ENCODE assay signal across 1 cellular context in genomic region chr17:66459811-66460270, GRCh38.
TF ChIP-seq lines count a peak whose summit lies in the region.

No MANE protein-coding gene starts in this region.

TF ChIP-seq in HepG2, 621 proteins besides CTCF, POLR2A, EP300 and RAD21 (continued from another document and continues in another):
- TF ChIP-seq SAFB2 (CRISPR knock-in tag; IDR thresholded peaks at IDR 0.05; ENCODE audit: borderline replicate concordance, low read depth) (no peak), GATA4 (IDR thresholded peaks at IDR 0.05; ENCODE audit: borderline replicate concordance, low read depth) (peak; percentile 14; the same call in 1 of the 2 replicates), RFXANK (CRISPR knock-in tag; IDR thresholded peaks at IDR 0.05) (0 out of 2 replicates have a peak, but pooled peaks have one; percentile 40), SP2 (CRISPR knock-in tag; IDR thresholded peaks at IDR 0.05) (no peak), ZNF574 (CRISPR knock-in tag; IDR thresholded peaks at IDR 0.05) (no peak; the same call in 1 of the 2 replicates), TCF12 (IDR thresholded peaks at IDR 0.05) (no peak), TCF12 (CRISPR knock-in tag; IDR thresholded peaks at IDR 0.05) (0 out of 2 replicates have a peak, but pooled peaks have one; percentile 51), THAP7 (CRISPR knock-in tag; IDR thresholded peaks at IDR 0.05) (no peak), SYNCRIP (IDR thresholded peaks at IDR 0.05; ENCODE audit: insufficient read depth, low read depth, low read length) (no peak), SMAD9 (CRISPR knock-in tag; IDR thresholded peaks at IDR 0.05) (no peak), ZNF652 (CRISPR knock-in tag; IDR thresholded peaks at IDR 0.05; ENCODE audit: borderline replicate concordance, low read depth) (peak; percentile 47; the same call in 1 of the 2 replicates), ZNF326 (CRISPR knock-in tag; IDR thresholded peaks at IDR 0.05; ENCODE audit: borderline replicate concordance) (no peak), DMAP1 (CRISPR knock-in tag; IDR thresholded peaks at IDR 0.05) (peak; percentile 78), ZNF572 (CRISPR knock-in tag; IDR thresholded peaks at IDR 0.05) (no peak), TBL1XR1 (IDR thresholded peaks at IDR 0.05; ENCODE audit: borderline replicate concordance, low read length, partially characterized antibody) (peak; percentile 69), CBFB (CRISPR knock-in tag; IDR thresholded peaks at IDR 0.05) (no peak), GMEB1 (CRISPR knock-in tag; IDR thresholded peaks at IDR 0.05; ENCODE audit: borderline replicate concordance) (no peak), NR2C2 (CRISPR knock-in tag; IDR thresholded peaks at IDR 0.05; ENCODE audit: borderline replicate concordance) (no peak), GMEB2 (CRISPR knock-in tag; IDR thresholded peaks at IDR 0.05; ENCODE audit: low read depth) (no peak), ZNF660 (CRISPR knock-in tag; IDR thresholded peaks at IDR 0.05; ENCODE audit: borderline replicate concordance, low read depth) (no peak), ARID3A (IDR thresholded peaks at IDR 0.05; ENCODE audit: low read depth, low read length) (peak; percentile 99), NRL (CRISPR knock-in tag; IDR thresholded peaks at IDR 0.05; ENCODE audit: borderline replicate concordance) (no peak), ZNF432 (CRISPR knock-in tag; IDR thresholded peaks at IDR 0.05; ENCODE audit: borderline replicate concordance) (no peak), HOXA5 (CRISPR knock-in tag; IDR thresholded peaks at IDR 0.05) (no peak; the same call in 1 of the 2 replicates), TP53 (CRISPR knock-in tag; conservative IDR thresholded peaks at IDR 0.05) (peak; percentile 61; the same call in 1 of the 2 replicates), E2F5 (CRISPR knock-in tag; conservative IDR thresholded peaks at IDR 0.05) (no peak), ZFP62 (CRISPR knock-in tag; IDR thresholded peaks at IDR 0.05) (no peak), CENPX (CRISPR knock-in tag; IDR thresholded peaks at IDR 0.05) (no peak), ZSCAN20 (CRISPR knock-in tag; IDR thresholded peaks at IDR 0.05; ENCODE audit: borderline replicate concordance) (no peak; the same call in 1 of the 2 replicates), BCLAF1 (IDR thresholded peaks at IDR 0.05) (no peak), ARID4A (CRISPR knock-in tag; IDR thresholded peaks at IDR 0.05; ENCODE audit: borderline replicate concordance) (no peak; the same call in 1 of the 2 replicates), ZNF850 (CRISPR knock-in tag; conservative IDR thresholded peaks at IDR 0.05) (no peak), PHF21A (CRISPR knock-in tag; IDR thresholded peaks at IDR 0.05) (peak; percentile 91), ZNF550 (CRISPR knock-in tag; IDR thresholded peaks at IDR 0.05; ENCODE audit: borderline replicate concordance) (no peak), ZNF678 (CRISPR knock-in tag; IDR thresholded peaks at IDR 0.05) (no peak), MLX (CRISPR knock-in tag; IDR thresholded peaks at IDR 0.05) (0 out of 2 replicates have a peak, but pooled peaks have one; percentile 20), STAT6 (CRISPR knock-in tag; IDR thresholded peaks at IDR 0.05; ENCODE audit: borderline replicate concordance) (no peak), ZNF33B (CRISPR knock-in tag; IDR thresholded peaks at IDR 0.05) (no peak), TGIF2 (CRISPR knock-in tag; IDR thresholded peaks at IDR 0.05) (peak; percentile 82), POLR2AphosphoS5 (IDR thresholded peaks at IDR 0.05; ENCODE audit: low read depth, low read length) (no peak), THAP11 (CRISPR knock-in tag; IDR thresholded peaks at IDR 0.05) (peak; percentile 69), FOSL2 (CRISPR knock-in tag; IDR thresholded peaks at IDR 0.05) (peak; percentile 100), ZNF451 (CRISPR knock-in tag; IDR thresholded peaks at IDR 0.05) (no peak), ZEB1 (IDR thresholded peaks at IDR 0.05; ENCODE audit: insufficient replicate concordance, low read depth) (no peak)
